ENCODE assay signal across 11 cellular contexts in the genomic region with DNA sequence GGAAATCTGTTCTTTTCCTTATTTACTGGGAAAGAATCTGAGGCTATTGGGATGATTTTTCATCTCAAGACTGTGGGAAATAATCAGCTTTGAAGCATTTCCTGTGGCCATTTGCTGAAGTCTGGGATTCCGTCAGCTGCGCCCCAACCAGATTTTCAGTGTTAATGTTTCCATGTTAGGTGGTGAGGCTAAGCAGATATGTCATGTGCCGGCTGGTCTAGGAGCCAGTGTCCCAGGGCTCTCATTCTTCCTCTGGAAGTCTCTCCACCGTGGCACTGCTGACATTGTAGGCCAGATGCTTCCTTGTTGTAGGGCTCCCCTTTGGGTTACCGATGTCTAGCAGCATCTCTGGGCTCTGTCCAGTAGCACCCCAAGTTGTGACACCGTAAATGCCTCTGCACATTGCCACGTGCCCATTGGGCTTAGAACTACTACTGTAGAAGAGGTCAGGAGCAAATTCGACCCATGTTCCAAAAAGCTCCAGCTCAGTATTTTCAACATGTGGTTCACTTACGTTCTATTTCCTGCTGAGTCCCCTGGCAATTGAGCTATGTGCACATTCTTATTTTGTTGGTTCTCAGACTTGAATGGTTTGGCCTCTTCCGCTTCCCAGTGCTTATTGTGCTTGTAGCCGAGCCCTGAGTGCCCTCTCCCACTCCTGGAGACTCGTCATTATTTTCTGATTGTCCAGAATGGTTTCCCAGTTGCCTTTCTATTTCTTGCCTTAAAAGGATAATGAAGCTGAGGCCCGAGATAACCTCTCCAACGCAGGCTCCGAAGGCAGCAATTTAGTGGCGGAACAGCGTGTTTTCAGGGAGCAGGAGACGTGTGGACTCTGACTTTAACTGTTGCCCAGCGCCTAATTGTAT.
DNase-seq lines count a peak whose midpoint lies in the region; ATAC-seq and TF ChIP-seq lines count a peak whose summit lies in the region.
"Had no signal": no experiment of that assay in that cellular context is flagged by ENCODE, and none has a peak within 500 bp of the region (broad histone marks: within the 10 kb centered on the region; RNA-seq: fewer than 3 reads in every experiment).

No MANE protein-coding gene starts in this region.

- in situ Hi-C loops in gastrocnemius medialis (cut with MboI; ENCODE audit: low sequenced_read_pairs in 4 of 4), result no loop called here

- peak; percentile 80 for DNase-seq in AG10803 (ENCODE audit: low read depth)
- peak; percentile 79 for DNase-seq in brain pericyte (ENCODE audit: low read depth, low spot score)
- DNase-seq in right atrium auricular region (ENCODE audit: low spot score), result peak; percentile 65
- peak; percentile 26 to 29 for DNase-seq in gastrocnemius medialis
- no peak for DNase-seq in NCI-H2081 (lab: John Stamatoyannopoulos, UW)
- DNase-seq in nucleus accumbens (lab: John Stamatoyannopoulos, UW), result no peak
- DNase-seq: cortex of kidney, H7, Karpas-422 had no signal

- TF ChIP-seq CTCF in AG10803 (conservative IDR thresholded peaks at IDR 0.05; ENCODE audit: low read length) (no peak), right atrium auricular region (IDR thresholded peaks at IDR 0.05) (no peak), gastrocnemius medialis (IDR thresholded peaks at IDR 0.05 in 4 of 5, conservative IDR thresholded peaks at IDR 0.05 in 1 of 5) (no peak)

- H3K27me3 ChIP-seq in right atrium auricular region, result no peaks in the 10 kb centered on the region
- no peaks in the 10 kb centered on the region for H3K27me3 ChIP-seq in gastrocnemius medialis

- H3K4me1 ChIP-seq in right atrium auricular region (peaks cover 0 to 55% of the 10 kb centered on the region in 2 donors), gastrocnemius medialis (peaks cover 0 to 40% of the 10 kb centered on the region in 2 donors)

- peak; percentile 76 to 77 for ATAC-seq in gastrocnemius medialis
- no peak for ATAC-seq in GM18873 (IDR thresholded peaks at IDR 0.05; ENCODE audit: low FRiP score, unreplicated experiment)
- no peak for ATAC-seq in HG03342 (IDR thresholded peaks at IDR 0.05; ENCODE audit: unreplicated experiment)

- H3K36me3 ChIP-seq in right atrium auricular region (no peaks in the 10 kb centered on the region), gastrocnemius medialis (no peaks in the 10 kb centered on the region)

- H3K9me3 ChIP-seq in right atrium auricular region (no peaks in the 10 kb centered on the region), gastrocnemius medialis (no peaks in the 10 kb centered on the region)

- peak in 1 of 2 donors; percentile 29 for TF ChIP-seq POLR2A in gastrocnemius medialis (IDR thresholded peaks at IDR 0.05)

- intact Hi-C loops in gastrocnemius medialis (cut with DNase I; ENCODE audit: low total_unique reads), result no loop called here

- H3K27ac ChIP-seq in right atrium auricular region (peak overlapping the region; percentile 87 to 91), gastrocnemius medialis (peak overlapping the region; percentile 69 to 86 (median 81))

- no peak overlapping the region for H3K4me3 ChIP-seq in AG10803 (ENCODE audit: low read length)
- H3K4me3 ChIP-seq in right atrium auricular region, result no peak overlapping the region
- no peak overlapping the region for H3K4me3 ChIP-seq in gastrocnemius medialis

Comparison
In these comparisons a context has a peak if more than half of its experiments do, and no peak if none do; other contexts are left out.
1. DNase-seq: peak in AG10803 (single experiment), brain pericyte (single experiment), right atrium auricular region (single experiment) and gastrocnemius medialis (2 of 2); none in NCI-H2081 (0 of 2) and nucleus accumbens (0 of 56).
2. ATAC-seq: peak in gastrocnemius medialis (2 of 2); none in GM18873 (single experiment) and HG03342 (single experiment).